In the genomic region with DNA sequence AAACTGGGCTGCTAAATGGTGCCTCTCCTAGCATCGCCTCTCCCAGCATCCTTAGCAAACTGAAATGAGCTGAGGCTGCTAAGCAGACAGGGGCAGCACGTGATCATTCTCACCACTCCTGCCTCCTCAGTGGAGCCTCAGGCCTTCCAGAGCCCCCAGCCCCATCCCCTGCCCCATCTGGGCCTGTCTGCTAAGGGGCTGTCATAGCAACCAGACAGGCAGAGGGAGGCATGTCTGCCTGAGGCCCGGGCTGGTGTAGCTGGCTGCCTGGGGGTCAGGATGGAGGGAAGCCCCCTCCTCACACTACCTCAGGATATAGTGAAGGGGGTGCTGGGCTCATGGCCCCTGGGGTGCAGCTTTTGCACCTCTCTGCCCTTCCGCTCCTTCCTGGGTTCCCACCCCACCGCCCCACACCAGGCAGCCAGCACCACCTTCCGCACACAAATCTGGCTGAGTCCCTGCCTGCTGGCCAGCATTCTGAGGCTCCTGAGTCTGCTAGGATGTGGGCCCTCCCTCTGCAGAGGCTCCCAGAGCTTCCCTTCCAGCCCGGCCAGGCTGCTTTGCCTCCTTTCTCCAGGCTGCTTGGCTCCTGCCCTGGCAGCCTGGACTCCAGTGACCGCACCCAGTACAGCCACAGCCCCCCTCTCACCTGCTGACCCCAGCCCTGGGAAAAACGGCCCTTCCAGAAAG, we compare ENCODE assay signal across 1 cellular context.
TF ChIP-seq lines count a peak whose summit lies in the region.

No MANE protein-coding gene starts in this region.

TF ChIP-seq in K562, 482 proteins besides CTCF, POLR2A, EP300 and RAD21 (continued from another document):
- TF ChIP-seq, protein P1, sequence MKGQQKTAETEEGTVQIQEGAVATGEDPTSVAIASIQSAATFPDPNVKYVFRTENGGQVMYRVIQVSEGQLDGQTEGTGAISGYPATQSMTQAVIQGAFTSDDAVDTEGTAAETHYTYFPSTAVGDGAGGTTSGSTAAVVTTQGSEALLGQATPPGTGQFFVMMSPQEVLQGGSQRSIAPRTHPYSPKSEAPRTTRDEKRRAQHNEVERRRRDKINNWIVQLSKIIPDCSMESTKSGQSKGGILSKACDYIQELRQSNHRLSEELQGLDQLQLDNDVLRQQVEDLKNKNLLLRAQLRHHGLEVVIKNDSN (CRISPR knock-in tag; IDR thresholded peaks at IDR 0.05) = peak; percentile 48; the same call in 1 of the 2 replicates
- TF ChIP-seq GTF2A2 (tag; IDR thresholded peaks at IDR 0.05) = no peak
- no peak for TF ChIP-seq PHF8 (IDR thresholded peaks at IDR 0.05; ENCODE audit: borderline replicate concordance, low read length)
- TF ChIP-seq TOE1 (IDR thresholded peaks at IDR 0.05; ENCODE audit: borderline replicate concordance) = no peak
- TF ChIP-seq TOE1 (CRISPR knock-in tag; IDR thresholded peaks at IDR 0.05; ENCODE audit: borderline replicate concordance, low read depth) = no peak
- no peak for TF ChIP-seq CBFA2T3 (IDR thresholded peaks at IDR 0.05)
- no peak for TF ChIP-seq NONO (IDR thresholded peaks at IDR 0.05; ENCODE audit: low read depth in 2 of 2, low read length in 1 of 2)
- no peak for TF ChIP-seq ZNF184 (CRISPR knock-in tag; IDR thresholded peaks at IDR 0.05)
- TF ChIP-seq ZSCAN29 (IDR thresholded peaks at IDR 0.05) = no peak
- TF ChIP-seq, protein P2, sequence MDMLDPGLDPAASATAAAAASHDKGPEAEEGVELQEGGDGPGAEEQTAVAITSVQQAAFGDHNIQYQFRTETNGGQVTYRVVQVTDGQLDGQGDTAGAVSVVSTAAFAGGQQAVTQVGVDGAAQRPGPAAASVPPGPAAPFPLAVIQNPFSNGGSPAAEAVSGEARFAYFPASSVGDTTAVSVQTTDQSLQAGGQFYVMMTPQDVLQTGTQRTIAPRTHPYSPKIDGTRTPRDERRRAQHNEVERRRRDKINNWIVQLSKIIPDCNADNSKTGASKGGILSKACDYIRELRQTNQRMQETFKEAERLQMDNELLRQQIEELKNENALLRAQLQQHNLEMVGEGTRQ (CRISPR knock-in tag; IDR thresholded peaks at IDR 0.05) = peak; percentile 37; the same call in 1 of the 2 replicates
- TF ChIP-seq SMARCB1 (IDR thresholded peaks at IDR 0.05; ENCODE audit: insufficient read length, low read depth) = no peak
